In the genomic region with DNA sequence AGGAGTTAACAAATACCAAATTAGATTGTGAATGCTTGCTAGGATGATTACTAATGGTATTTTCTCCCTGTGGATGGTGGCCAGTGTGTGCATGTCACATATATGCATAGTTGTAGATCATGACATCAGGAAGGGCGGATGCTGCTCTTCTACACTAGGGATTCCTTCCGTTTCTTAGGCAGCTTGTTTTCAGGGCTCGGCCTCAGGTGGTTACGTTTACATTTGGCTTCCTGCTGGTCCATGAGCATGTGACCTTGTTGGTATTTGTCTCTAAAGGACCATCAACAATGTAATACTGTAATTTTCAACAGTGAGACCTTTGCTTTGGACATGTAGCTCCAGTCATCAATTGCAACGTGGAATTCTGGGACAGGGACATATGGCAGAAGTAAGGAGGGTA, we compare ENCODE assay signal across 31 cellular contexts.
"Had no signal": no experiment of that assay in that cellular context is flagged by ENCODE, and none has a peak within 500 bp of the region (broad histone marks: within the 10 kb centered on the region; RNA-seq: fewer than 3 reads in every experiment).

No MANE protein-coding gene starts in this region.

- H3K27ac Mint-ChIP-seq: activated CD8-positive, alpha-beta T cell treated with anti-CD3 and anti-CD28 coated beads, Interleukin-2, amount 10 ng/mL, durations not matched to agents 7 days and 5 days; activated naive CD4-positive, alpha-beta T cell treated with anti-CD3 and anti-CD28 coated beads, Interleukin-2, amount 50 U/mL, for 72 hours; activated T-helper 1 cell treated with anti-CD3 and anti-CD28 coated beads, Interleukin-12 subunit alpha, Interleukin-12 subunit beta, Interleukin-2, Interleukin-4 antibody, amounts not matched to agents 30 ng/mL and 10 ng/mL and 1 ng/mL, durations not matched to agents 14 hours and 24 hours and 36 hours; effector memory CD8-positive, alpha-beta T cell; memory B cell; nephron progenitor cell; stimulated activated effector memory CD8-positive, alpha-beta T cell treated with anti-CD3 and anti-CD28 coated beads, Interleukin-12 subunit alpha, Interleukin-12 subunit beta, amount 100 ng/mL, for 72 hours; stimulated activated naive CD8-positive, alpha-beta T cell treated with anti-CD3 and anti-CD28 coated beads, Interleukin-15, amount 100 ng/mL, for 72 hours; type B pancreatic cell had no signal

- ATAC-seq: activated CD8-positive, alpha-beta T cell treated with anti-CD3 and anti-CD28 coated beads, Interleukin-2, amount 10 ng/mL, durations not matched to agents 7 days and 5 days; activated naive CD4-positive, alpha-beta T cell treated with anti-CD3 and anti-CD28 coated beads, Interleukin-2, amount 50 U/mL, for 72 hours; effector memory CD8-positive, alpha-beta T cell; esophagus mucosa; left cardiac atrium; mucosa of descending colon; sciatic nerve; stimulated activated effector memory CD8-positive, alpha-beta T cell treated with anti-CD3 and anti-CD28 coated beads, Interleukin-12 subunit alpha, Interleukin-12 subunit beta, amount 100 ng/mL, for 72 hours; stimulated activated naive CD8-positive, alpha-beta T cell treated with anti-CD3 and anti-CD28 coated beads, Interleukin-15, amount 100 ng/mL, for 72 hours had no signal

- H3K4me2 ChIP-seq: hepatocyte had no signal

- H3K4me3 ChIP-seq: breast epithelium, hepatocyte, mucosa of descending colon, suprapubic skin, vagina had no signal

- DNase-seq: activated CD4-positive, alpha-beta T cell treated with anti-CD3 and anti-CD28 coated beads for 48 hours; activated CD4-positive, CD25-positive, alpha-beta regulatory T cell; activated CD8-positive, alpha-beta T cell treated with anti-CD3 and anti-CD28 coated beads, Interleukin-2, amount 10 ng/mL, durations not matched to agents 7 days and 5 days; activated gamma-delta T cell treated with Interleukin-2 at 50 U/mL for 16 hours; effector memory CD8-positive, alpha-beta T cell; foreskin melanocyte; glutamatergic neuron; left cardiac atrium; mucosa of descending colon; nephron progenitor cell; nucleus accumbens; small intestine; stimulated activated CD4-positive, alpha-beta T cell treated with anti-CD3 and anti-CD28 coated beads, Interleukin-2, amount 100 ng/mL, for 24 hours; stimulated activated naive CD8-positive, alpha-beta T cell treated with anti-CD3 and anti-CD28 coated beads, Interleukin-15, amount 100 ng/mL, for 72 hours; T-helper 9 cell had no signal

- H3K36me3 ChIP-seq: breast epithelium, suprapubic skin, vagina had no signal

- H3K9me3 ChIP-seq: breast epithelium, mucosa of descending colon, suprapubic skin, vagina had no signal

- H3K27ac ChIP-seq: breast epithelium, hepatocyte, suprapubic skin, vagina had no signal

- H3K4me1 Mint-ChIP-seq: central memory CD8-positive, alpha-beta T cell; memory B cell; nephron progenitor cell; stimulated activated effector memory CD8-positive, alpha-beta T cell treated with anti-CD3 and anti-CD28 coated beads, Interleukin-12 subunit alpha, Interleukin-12 subunit beta, amount 100 ng/mL, for 72 hours; stimulated activated naive CD8-positive, alpha-beta T cell treated with anti-CD3 and anti-CD28 coated beads, Interleukin-15, amount 100 ng/mL, for 72 hours had no signal

- H3K4me3 Mint-ChIP-seq: activated CD8-positive, alpha-beta T cell treated with anti-CD3 and anti-CD28 coated beads, Interleukin-2, amount 10 ng/mL, durations not matched to agents 7 days and 5 days; activated T-helper 1 cell treated with anti-CD3 and anti-CD28 coated beads, Interleukin-12 subunit alpha, Interleukin-12 subunit beta, Interleukin-2, Interleukin-4 antibody, amounts not matched to agents 30 ng/mL and 10 ng/mL and 1 ng/mL, durations not matched to agents 14 hours and 24 hours and 36 hours; central memory CD8-positive, alpha-beta T cell; effector memory CD8-positive, alpha-beta T cell; memory B cell; nephron progenitor cell; stimulated activated effector memory CD8-positive, alpha-beta T cell treated with anti-CD3 and anti-CD28 coated beads, Interleukin-12 subunit alpha, Interleukin-12 subunit beta, amount 100 ng/mL, for 72 hours; stimulated activated naive CD8-positive, alpha-beta T cell treated with anti-CD3 and anti-CD28 coated beads, Interleukin-15, amount 100 ng/mL, for 72 hours; type B pancreatic cell had no signal

- H3K27me3 Mint-ChIP-seq: central memory CD8-positive, alpha-beta T cell; memory B cell; stimulated activated naive CD8-positive, alpha-beta T cell treated with anti-CD3 and anti-CD28 coated beads, Interleukin-15, amount 100 ng/mL, for 72 hours; type B pancreatic cell had no signal

- H3K36me3 Mint-ChIP-seq: activated naive CD4-positive, alpha-beta T cell treated with anti-CD3 and anti-CD28 coated beads, Interleukin-2, amount 50 U/mL, for 72 hours; memory B cell; stimulated activated effector memory CD8-positive, alpha-beta T cell treated with anti-CD3 and anti-CD28 coated beads, Interleukin-12 subunit alpha, Interleukin-12 subunit beta, amount 100 ng/mL, for 72 hours; type B pancreatic cell had no signal

- H3K4me1 ChIP-seq: breast epithelium, suprapubic skin, vagina had no signal

- H3K9me3 Mint-ChIP-seq: activated naive CD4-positive, alpha-beta T cell treated with anti-CD3 and anti-CD28 coated beads, Interleukin-2, amount 50 U/mL, for 72 hours; activated T-helper 1 cell treated with anti-CD3 and anti-CD28 coated beads, Interleukin-12 subunit alpha, Interleukin-12 subunit beta, Interleukin-2, Interleukin-4 antibody, amounts not matched to agents 30 ng/mL and 10 ng/mL and 1 ng/mL, durations not matched to agents 14 hours and 24 hours and 36 hours; central memory CD8-positive, alpha-beta T cell; effector memory CD8-positive, alpha-beta T cell; memory B cell; nephron progenitor cell; stimulated activated effector memory CD8-positive, alpha-beta T cell treated with anti-CD3 and anti-CD28 coated beads, Interleukin-12 subunit alpha, Interleukin-12 subunit beta, amount 100 ng/mL, for 72 hours; stimulated activated naive CD8-positive, alpha-beta T cell treated with anti-CD3 and anti-CD28 coated beads, Interleukin-15, amount 100 ng/mL, for 72 hours; type B pancreatic cell had no signal

- H2AFZ ChIP-seq: hepatocyte had no signal

- H3K27me3 ChIP-seq: breast epithelium, hepatocyte, suprapubic skin, vagina had no signal

- FAIRE-seq: astrocyte, colon, endothelial cell of umbilical vein, islet of Langerhans, small intestine had no signal
